8 cellular contexts compared by ENCODE assay signal in genomic region chr10:75202321-75203096, GRCh38. TPM values are rescaled to one million over a fixed set of nuclear protein-coding genes. Genes with fewer than 3 reads are reported as not detected.
DNase-seq lines count a peak whose midpoint lies in the region; ATAC-seq and TF ChIP-seq lines count a peak whose summit lies in the region.
"Had no signal": no experiment of that assay in that cellular context is flagged by ENCODE, and none has a peak within 500 bp of the region (broad histone marks: within the 10 kb centered on the region; RNA-seq: fewer than 3 reads in every experiment).

No MANE protein-coding gene starts in this region.

- H3K36me3 ChIP-seq in upper lobe of right lung = no peaks in the 10 kb centered on the region

- H3K4me3 ChIP-seq in upper lobe of right lung = no peak overlapping the region

- peak overlapping the region; percentile 66 for H3K27ac ChIP-seq in epithelial cell of prostate
- H3K27ac ChIP-seq in upper lobe of right lung = no peak overlapping the region

- H3K9me3 Mint-ChIP-seq in activated naive CD4-positive, alpha-beta T cell treated with anti-CD3 and anti-CD28 coated beads for 36 hours = no peaks in the 10 kb centered on the region
- H3K9me3 Mint-ChIP-seq: activated T-cell treated with anti-CD3 and anti-CD28 coated beads, Interleukin-2, amount 50 U/mL, for 72 hours had no signal

- no peaks in the 10 kb centered on the region for H3K4me1 Mint-ChIP-seq in activated naive CD4-positive, alpha-beta T cell treated with anti-CD3 and anti-CD28 coated beads for 36 hours (ENCODE audit: low read depth)

- no peak overlapping the region for H3K4me3 Mint-ChIP-seq in activated naive CD4-positive, alpha-beta T cell treated with anti-CD3 and anti-CD28 coated beads for 36 hours
- H3K4me3 Mint-ChIP-seq: activated T-cell treated with anti-CD3 and anti-CD28 coated beads, Interleukin-2, amount 50 U/mL, for 72 hours had no signal

- no peaks in the 10 kb centered on the region for H3K36me3 Mint-ChIP-seq in activated naive CD4-positive, alpha-beta T cell treated with anti-CD3 and anti-CD28 coated beads for 36 hours (ENCODE audit: low read depth)

- H3K9me3 ChIP-seq in upper lobe of right lung = no peaks in the 10 kb centered on the region

- TF ChIP-seq CTCF in upper lobe of right lung (IDR thresholded peaks at IDR 0.05) = no peak

- no peak overlapping the region for H3K27ac Mint-ChIP-seq in activated naive CD4-positive, alpha-beta T cell treated with anti-CD3 and anti-CD28 coated beads for 36 hours
- H3K27ac Mint-ChIP-seq: activated T-cell treated with anti-CD3 and anti-CD28 coated beads, Interleukin-2, amount 50 U/mL, for 72 hours had no signal

- H3K27me3 Mint-ChIP-seq in activated naive CD4-positive, alpha-beta T cell treated with anti-CD3 and anti-CD28 coated beads for 36 hours (ENCODE audit: low read depth) = no peaks in the 10 kb centered on the region

- peaks cover 8% of the 10 kb centered on the region for H3K4me1 ChIP-seq in upper lobe of right lung

- intact Hi-C loops in upper lobe of right lung (cut with DNase I) = no loop called here
- intact Hi-C loops in activated naive CD4-positive, alpha-beta T cell treated with anti-CD3 and anti-CD28 coated beads for 36 hours (cut with micrococcal nuclease) = no loop called here

- DNase-seq in NCI-H460 (ENCODE audit: extremely low read depth, low read depth) (peak; percentile 14), epithelial cell of prostate (ENCODE audit: low read depth, low spot score) (no peak), lung microvascular endothelial cell (ENCODE audit: low read depth in 2 of 2) (peak; percentile 47 to 62), upper lobe of right lung (no peak)
- DNase-seq in activated CD4-positive, alpha-beta T cell treated with anti-CD3 and anti-CD28 coated beads, Interleukin-2, amount 50 U/mL, for 1 hour = no peak
- DNase-seq in activated naive CD4-positive, alpha-beta T cell treated with anti-CD3 and anti-CD28 coated beads for 36 hours = no peak
- DNase-seq: activated T-cell treated with anti-CD3 and anti-CD28 coated beads, Interleukin-2, amount 50 U/mL, for 72 hours had no signal

- no peaks in the 10 kb centered on the region for H3K27me3 ChIP-seq in upper lobe of right lung

- ATAC-seq in upper lobe of right lung = peak; percentile 94
- no peak for ATAC-seq in HG03571 (IDR thresholded peaks at IDR 0.05; ENCODE audit: unreplicated experiment)
- ATAC-seq: activated T-cell treated with anti-CD3 and anti-CD28 coated beads, Interleukin-2, amount 50 U/mL, for 72 hours had no signal

- CTCF ChIA-PET in activated naive CD4-positive, alpha-beta T cell treated with anti-CD3 and anti-CD28 coated beads for 36 hours (lab: Charles Lee) = no interaction called here

RNA-seq across cellular contexts. Expression of gene VDAC2, which starts 8.1 kb away (rescaled TPM):
- total RNA-seq in NCI-H460 (2014; rRNA removed; shearing (Covaris generic)) = 323 and 341 TPM in 2 replicates
- polyA plus RNA-seq in NCI-H460 (2014; cell fraction: nucleus; rRNA removed) = 205 and 247 TPM in 2 replicates
- total RNA-seq in lung microvascular endothelial cell (114 and 117 TPM in 2 replicates), upper lobe of right lung (119 TPM)
- 100 to 1,000 TPM; 193 TPM for total RNA-seq in activated naive CD4-positive, alpha-beta T cell treated with anti-CD3 and anti-CD28 coated beads for 36 hours

RNA-seq across cellular contexts. Expression of gene COMTD1, which starts 33.2 kb away (rescaled TPM):
- total RNA-seq in NCI-H460 (2014; rRNA removed; shearing (Covaris generic)) = 27.2 and 31.7 TPM in 2 replicates
- polyA plus RNA-seq in NCI-H460 (2014; cell fraction: nucleus; rRNA removed) = 385 and 421 TPM in 2 replicates
- total RNA-seq in lung microvascular endothelial cell (13.9 and 16.5 TPM in 2 replicates), upper lobe of right lung (21.8 TPM)
- total RNA-seq in activated naive CD4-positive, alpha-beta T cell treated with anti-CD3 and anti-CD28 coated beads for 36 hours = 10 to 100 TPM; 33.2 to 34.8 TPM

Comparison
In these comparisons a context has a peak if more than half of its experiments do, and no peak if none do; other contexts are left out.
1. DNase-seq: peak in NCI-H460 (single experiment) and lung microvascular endothelial cell (2 of 2); none in epithelial cell of prostate (single experiment), upper lobe of right lung (single experiment), activated CD4-positive, alpha-beta T cell treated with anti-CD3 and anti-CD28 coated beads, Interleukin-2, amount 50 U/mL, for 1 hour (single experiment) and activated naive CD4-positive, alpha-beta T cell treated with anti-CD3 and anti-CD28 coated beads for 36 hours (single experiment).